14 cellular contexts compared by ENCODE assay signal in the genomic region with DNA sequence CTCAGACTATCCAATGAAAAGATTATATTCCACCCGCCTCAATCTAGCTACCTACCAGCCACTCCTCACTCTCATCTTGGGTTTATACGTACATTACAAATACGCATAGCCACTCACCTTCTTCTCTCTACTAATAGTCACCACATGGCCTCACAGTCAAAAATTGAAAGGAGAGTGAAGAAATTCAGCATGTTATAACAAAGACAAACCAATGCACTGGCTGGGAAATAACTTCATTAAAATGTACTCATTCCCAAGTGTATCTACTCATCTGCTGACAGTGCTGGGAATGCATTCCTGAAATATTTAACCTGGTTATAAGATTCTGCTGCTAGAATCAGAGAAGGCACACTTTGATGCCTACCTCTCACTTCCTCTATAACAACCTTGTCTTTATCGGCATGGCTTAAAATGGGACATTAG. TPM values are rescaled to one million over a fixed set of nuclear protein-coding genes. Genes with fewer than 3 reads are reported as not detected.
A peak's percentile ranks its signal among the peaks of the same experiment; 100 is the strongest.
DNase-seq lines count a peak whose midpoint lies in the region; ATAC-seq and TF ChIP-seq lines count a peak whose summit lies in the region.
"Had no signal": no experiment of that assay in that cellular context is flagged by ENCODE, and none has a peak within 500 bp of the region (broad histone marks: within the 10 kb centered on the region; RNA-seq: fewer than 3 reads in every experiment).

No MANE protein-coding gene starts in this region.

- H3K4me1 ChIP-seq in Panc1 (ENCODE audit: control insufficient read depth, insufficient read depth, low read length) = peaks cover 46% of the 10 kb centered on the region

- peaks cover 4% of the 10 kb centered on the region; the same call in 1 of the 2 replicates for H3K36me3 ChIP-seq in Panc1 (ENCODE audit: control insufficient read depth, insufficient read depth, low read length)
- H3K36me3 ChIP-seq: gastroesophageal sphincter had no signal

- H3K27me3 Mint-ChIP-seq in endothelial cell (ENCODE audit: unreplicated experiment) = peaks cover 3% of the 10 kb centered on the region
- H3K27me3 Mint-ChIP-seq in naive thymus-derived CD8-positive, alpha-beta T cell = no peaks in the 10 kb centered on the region
- H3K27me3 Mint-ChIP-seq: activated T-cell treated with anti-CD3 and anti-CD28 coated beads, Interleukin-2, amount 50 U/mL, for 24 hours had no signal

- CTCF ChIA-PET in Panc1 (lab: Charles Lee) = no interaction called here

- POLR2A ChIA-PET in Panc1 (lab: Charles Lee) = no interaction called here
- POLR2A ChIA-PET in naive thymus-derived CD8-positive, alpha-beta T cell (lab: Charles Lee) = no interaction called here

- DNase-seq in Panc1 (ENCODE audit: low read depth, low spot score) (no peak), endothelial cell (ENCODE audit: low spot score) (no peak), COLO829 (ENCODE audit: low spot score) (no peak)
- DNase-seq in naive thymus-derived CD8-positive, alpha-beta T cell = no peak
- DNase-seq: activated T-cell treated with anti-CD3 and anti-CD28 coated beads, Interleukin-2, amount 50 U/mL, for 24 hours; GF-D8; HCEC 1CT; NCI-H2171 treated with DMSO at 0.1 percent for 48 hours; stimulated activated naive CD4-positive, alpha-beta T cell treated with Interleukin-2 at 50 U/mL for 16 hours had no signal

- H3K9me3 Mint-ChIP-seq in endothelial cell (ENCODE audit: unreplicated experiment) = no peaks in the 10 kb centered on the region
- no peaks in the 10 kb centered on the region for H3K9me3 Mint-ChIP-seq in naive thymus-derived CD8-positive, alpha-beta T cell
- H3K9me3 Mint-ChIP-seq: activated T-cell treated with anti-CD3 and anti-CD28 coated beads, Interleukin-2, amount 50 U/mL, for 24 hours had no signal

- H3K4me3 ChIP-seq in Panc1 (ENCODE audit: low read depth in 2 of 2, low read length in 2 of 2) = no peak overlapping the region
- H3K4me3 ChIP-seq: gastroesophageal sphincter had no signal

- no peak overlapping the region for H3K4me3 Mint-ChIP-seq in endothelial cell (ENCODE audit: unreplicated experiment)
- peak overlapping the region in 6 of 10 donors; percentile 5 to 69 (median 34) for H3K4me3 Mint-ChIP-seq in naive thymus-derived CD8-positive, alpha-beta T cell
- H3K4me3 Mint-ChIP-seq: activated T-cell treated with anti-CD3 and anti-CD28 coated beads, Interleukin-2, amount 50 U/mL, for 24 hours; nephron had no signal

- BruUV-seq in Panc1 (replicated peaks; lab: Mats Ljungman, UMichigan) = no TSS peak

- H3K9me3 ChIP-seq in Panc1 (ENCODE audit: control insufficient read depth, insufficient read depth, low read depth, low read length) = no peaks in the 10 kb centered on the region
- H3K9me3 ChIP-seq: gastroesophageal sphincter had no signal

- peaks cover 6% of the 10 kb centered on the region for H3K36me3 Mint-ChIP-seq in endothelial cell (ENCODE audit: low read depth, unreplicated experiment)
- H3K36me3 Mint-ChIP-seq in naive thymus-derived CD8-positive, alpha-beta T cell = peaks cover 0 to 23% (median 0%) of the 10 kb centered on the region in 3 donors

- in situ Hi-C loops in Panc1 (cut with HindIII; ENCODE audit: low pct_unique_long_range_greater_than_20kb, low sequenced_read_pairs) = no loop called here

- H3K27ac ChIP-seq in Panc1 (ENCODE audit: low read length) = peak overlapping the region; percentile 36; the same call in 1 of the 2 replicates

- H3K27ac Mint-ChIP-seq in endothelial cell (ENCODE audit: unreplicated experiment) = peak overlapping the region; percentile 87
- peak overlapping the region in 3 of 10 donors; percentile 1 to 29 (median 3) for H3K27ac Mint-ChIP-seq in naive thymus-derived CD8-positive, alpha-beta T cell
- H3K27ac Mint-ChIP-seq: activated T-cell treated with anti-CD3 and anti-CD28 coated beads, Interleukin-2, amount 50 U/mL, for 24 hours had no signal

- peaks cover 40% of the 10 kb centered on the region for H3K4me1 Mint-ChIP-seq in endothelial cell (ENCODE audit: unreplicated experiment)
- H3K4me1 Mint-ChIP-seq in naive thymus-derived CD8-positive, alpha-beta T cell = peaks cover 37 to 89% (median 80%) of the 10 kb centered on the region in 4 donors

- intact Hi-C loops in Panc1 (cut with micrococcal nuclease; ENCODE audit: unreplicated experiment) = loop anchor here (10.0 kb wide), 1 partner anchor 149 kb away; no protein-coding TSS in a partner anchor

- ATAC-seq in GM19395 (IDR thresholded peaks at IDR 0.05; ENCODE audit: unreplicated experiment) (peak; percentile 43), Panc1 (no peak), HG02571 (IDR thresholded peaks at IDR 0.05; ENCODE audit: unreplicated experiment) (no peak), GM18505 (IDR thresholded peaks at IDR 0.05; ENCODE audit: unreplicated experiment) (no peak)
- peak; percentile 24 to 33 for ATAC-seq in naive thymus-derived CD8-positive, alpha-beta T cell
- ATAC-seq: gastroesophageal sphincter had no signal

- TF ChIP-seq CTCF in Panc1 (IDR thresholded peaks at IDR 0.05) (no peak), endothelial cell (IDR thresholded peaks at IDR 0.05; ENCODE audit: unreplicated experiment) (no peak)

- no peaks in the 10 kb centered on the region for H3K27me3 ChIP-seq in Panc1 (ENCODE audit: control insufficient read depth, insufficient read depth, low read length)
- H3K27me3 ChIP-seq: gastroesophageal sphincter had no signal

- no peak for TF ChIP-seq POLR2A in GM18505 (IDR thresholded peaks at IDR 0.05; ENCODE audit: borderline replicate concordance, extremely low read depth, insufficient read depth, insufficient read length)

RNA-seq across cellular contexts. Expression of a gene that starts 6.5 kb away (rescaled TPM):
- total RNA-seq in Panc1 (2021; ENCODE audit: unreplicated experiment) = 74.2 TPM
- 21.7 TPM for polyA plus RNA-seq in Panc1 (2012; ENCODE audit: insufficient read length)
- total RNA-seq in endothelial cell (ENCODE audit: unreplicated experiment) = 67.1 TPM
- 10 to 100 TPM; 78.2 to 78.5 TPM for total RNA-seq in naive thymus-derived CD8-positive, alpha-beta T cell
- polyA plus RNA-seq in naive thymus-derived CD8-positive, alpha-beta T cell = 10 to 100 TPM; 44.4 to 71.8 (median 57.5) TPM

Comparison
In these comparisons a context has a peak if more than half of its experiments do, and no peak if none do; other contexts are left out.
1. ATAC-seq: peak in GM19395 (single experiment) and naive thymus-derived CD8-positive, alpha-beta T cell (2 of 2); none in Panc1 (single experiment), HG02571 (single experiment) and GM18505 (single experiment).